Comparison of ENCODE assay signal across 8 cellular contexts in the genomic region with DNA sequence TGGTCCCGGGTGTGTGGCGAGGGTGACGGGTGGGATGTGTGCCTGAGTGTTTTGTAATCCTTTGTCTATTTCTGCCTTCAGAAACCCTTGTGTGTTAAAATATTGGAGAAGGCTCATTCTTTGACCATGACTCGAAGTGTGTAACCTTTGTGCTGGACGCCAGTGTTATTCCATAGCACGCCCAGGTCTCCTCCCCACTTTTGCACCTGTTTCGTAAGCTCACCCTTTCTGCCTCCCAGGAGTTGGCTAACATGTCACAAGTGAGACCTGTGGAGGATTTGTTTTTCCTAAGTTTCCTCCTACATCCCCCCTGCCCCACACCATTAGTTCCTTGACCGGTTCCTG. TPM values are rescaled to one million over a fixed set of nuclear protein-coding genes. Genes with fewer than 3 reads are reported as not detected.
A peak's percentile ranks its signal among the peaks of the same experiment; 100 is the strongest.
DNase-seq lines count a peak whose midpoint lies in the region; ATAC-seq and TF ChIP-seq lines count a peak whose summit lies in the region.

No MANE protein-coding gene starts in this region.

- ATAC-seq in HG03039 (IDR thresholded peaks at IDR 0.05; ENCODE audit: unreplicated experiment) (peak; percentile 6), Panc1 (peak; percentile 50)

- peak overlapping the region; percentile 100 for H3K4me3 Mint-ChIP-seq in mesothelial cell of epicardium

- peak overlapping the region; percentile 64 for H3K4me3 ChIP-seq in A673 (ENCODE audit: low read depth, low read length, poor library complexity, severe bottlenecking)
- peak overlapping the region; percentile 83 for H3K4me3 ChIP-seq in GM12864 (ENCODE audit: low read depth, low read length)
- peak overlapping the region; percentile 72 to 84 for H3K4me3 ChIP-seq in Panc1 (ENCODE audit: low read depth in 2 of 2, low read length in 2 of 2)
- H3K4me3 ChIP-seq in effector memory CD4-positive, alpha-beta T cell (ENCODE audit: insufficient read depth, low read depth, low read length, poor library complexity, severe bottlenecking) = peak overlapping the region; percentile 91
- peak overlapping the region; percentile 77 to 80 for H3K4me3 ChIP-seq in uterus

- POLR2A ChIA-PET in A673 (lab: Charles Lee; ENCODE audit: low non-redundant PET) = interaction anchor here (0.6 to 1.1 kb wide), 3 partner anchors 14 to 50 kb away, joined by 3 to 10 read pairs (median 4); a partner anchor contains a TSS
- POLR2A ChIA-PET in Panc1 (lab: Charles Lee) = interaction anchor here (0.6 to 2.2 kb wide), 5 partner anchors 13 to 447 kb away, joined by 3 to 19 read pairs (median 4); a partner anchor contains a TSS

- H3K9me3 ChIP-seq in A673 (ENCODE audit: low read depth, low read length, poor library complexity, severe bottlenecking) = no peaks in the 10 kb centered on the region
- no peaks in the 10 kb centered on the region for H3K9me3 ChIP-seq in Panc1 (ENCODE audit: control insufficient read depth, insufficient read depth, low read depth, low read length)
- H3K9me3 ChIP-seq in effector memory CD4-positive, alpha-beta T cell (ENCODE audit: control insufficient read depth, low read length) = no peaks in the 10 kb centered on the region
- no peaks in the 10 kb centered on the region for H3K9me3 ChIP-seq in uterus

- no peaks in the 10 kb centered on the region for H3K27me3 ChIP-seq in A673 (replicated peaks; ENCODE audit: insufficient read depth, low read depth, low read length, poor library complexity)
- H3K27me3 ChIP-seq in Panc1 (ENCODE audit: control insufficient read depth, insufficient read depth, low read length) = no peaks in the 10 kb centered on the region
- no peaks in the 10 kb centered on the region for H3K27me3 ChIP-seq in effector memory CD4-positive, alpha-beta T cell (replicated peaks; ENCODE audit: control insufficient read depth, insufficient read depth, low read length, poor library complexity, severe bottlenecking)
- no peaks in the 10 kb centered on the region for H3K27me3 ChIP-seq in uterus

- BruUV-seq in A673 (replicated peaks; lab: Mats Ljungman, UMichigan) (TSS peak; percentile 90), Panc1 (replicated peaks; lab: Mats Ljungman, UMichigan) (TSS peak; percentile 96)

- TF ChIP-seq CTCF in A673 (conservative IDR thresholded peaks at IDR 0.05; ENCODE audit: low read depth, low read length) = no peak
- no peak for TF ChIP-seq CTCF in GM12864 (IDR thresholded peaks at IDR 0.05; ENCODE audit: low read depth, low read length, missing control alignments)
- no peak for TF ChIP-seq CTCF in Panc1 (IDR thresholded peaks at IDR 0.05)
- no peak for TF ChIP-seq CTCF in mesothelial cell of epicardium (IDR thresholded peaks at IDR 0.05; ENCODE audit: unreplicated experiment)
- no peak for TF ChIP-seq CTCF in uterus (IDR thresholded peaks at IDR 0.05)

- intact Hi-C loops in A673 (cut with micrococcal nuclease; ENCODE audit: unreplicated experiment) = no loop called here
- intact Hi-C loops in Panc1 (cut with micrococcal nuclease; ENCODE audit: unreplicated experiment) = no loop called here
- intact Hi-C loops in uterus (cut with DNase I; ENCODE audit: low total_unique reads) = no loop called here

- no peak for TF ChIP-seq POLR2A in uterus (IDR thresholded peaks at IDR 0.05)

- peaks cover 11% of the 10 kb centered on the region for H3K36me3 Mint-ChIP-seq in mesothelial cell of epicardium

- H3K4me1 ChIP-seq in A673 (ENCODE audit: insufficient read depth, low read length, poor library complexity, severe bottlenecking) (peaks cover 18% of the 10 kb centered on the region), Panc1 (ENCODE audit: control insufficient read depth, insufficient read depth, low read length) (peaks cover 36% of the 10 kb centered on the region), uterus (peaks cover 5 to 12% of the 10 kb centered on the region in 2 donors)
- H3K4me1 ChIP-seq in effector memory CD4-positive, alpha-beta T cell (ENCODE audit: control insufficient read depth, insufficient read depth, low read length, poor library complexity, severe bottlenecking) = peaks cover 31% of the 10 kb centered on the region

- CTCF ChIA-PET in A673 (lab: Charles Lee) = interaction anchor here (2.3 kb wide), 1 partner anchor 42 kb away, joined by 9 read pairs; a partner anchor contains a TSS
- CTCF ChIA-PET in Panc1 (lab: Charles Lee) = interaction anchor here (1.7 kb wide), 1 partner anchor 42 kb away, joined by 6 read pairs; a partner anchor contains a TSS

- H3K36me3 ChIP-seq in A673 (ENCODE audit: insufficient read depth, low read length, poor library complexity, severe bottlenecking) (peaks cover 51% of the 10 kb centered on the region), Panc1 (ENCODE audit: control insufficient read depth, insufficient read depth, low read length) (peaks cover 36% of the 10 kb centered on the region), uterus (no peaks in the 10 kb centered on the region)
- peaks cover 13% of the 10 kb centered on the region for H3K36me3 ChIP-seq in effector memory CD4-positive, alpha-beta T cell (ENCODE audit: control insufficient read depth, insufficient read depth, low read length)

- no peaks in the 10 kb centered on the region for H3K27me3 Mint-ChIP-seq in mesothelial cell of epicardium (ENCODE audit: low read depth)

- in situ Hi-C loops in Panc1 (cut with HindIII; ENCODE audit: low pct_unique_long_range_greater_than_20kb, low sequenced_read_pairs) = no loop called here

- H3K27ac ChIP-seq in A673 (ENCODE audit: low read depth, low read length, poor library complexity, severe bottlenecking) (peak overlapping the region; percentile 92), Panc1 (ENCODE audit: low read length) (peak overlapping the region; percentile 97), uterus (peak overlapping the region; percentile 91 to 94)
- H3K27ac ChIP-seq in effector memory CD4-positive, alpha-beta T cell (ENCODE audit: insufficient read depth, low read length, poor library complexity, severe bottlenecking) = peak overlapping the region; percentile 97

- H3K27ac Mint-ChIP-seq in mesothelial cell of epicardium = peak overlapping the region; percentile 99

- no peak for DNase-seq in A673 (ENCODE audit: low spot score)
- DNase-seq in GM12864 (ENCODE audit: low read depth) = no peak
- no peak for DNase-seq in Panc1 (ENCODE audit: low read depth, low spot score)
- DNase-seq in effector memory CD4-positive, alpha-beta T cell = no peak
- no peak for DNase-seq in mesothelial cell of epicardium (ENCODE audit: low spot score in 2 of 2, unreplicated experiment in 2 of 2)
- DNase-seq in uterus = peak in 1 of 2 donors; percentile 68
- DNase-seq in MV-4-11 (lab: John Stamatoyannopoulos, UW) = no peak

- no peaks in the 10 kb centered on the region for H3K9me3 Mint-ChIP-seq in mesothelial cell of epicardium

- peaks cover 48% of the 10 kb centered on the region for H3K4me1 Mint-ChIP-seq in mesothelial cell of epicardium

RNA-seq across cellular contexts. Expression of a gene that starts 0.4 kb away (rescaled TPM):
- total RNA-seq in A673 (2021) (24.3 and 26.2 TPM in 2 replicates), Panc1 (2021; ENCODE audit: unreplicated experiment) (31.0 TPM), mesothelial cell of epicardium (29.0 to 37.7 TPM (median 34.5 TPM) in 3 replicates), uterus (10 to 100 TPM; 13.3 to 57.2 (median 32.1) TPM)
- 16.5 TPM for polyA plus RNA-seq in Panc1 (2012; ENCODE audit: insufficient read length)

RNA-seq across cellular contexts. Expression of a gene that starts 0.6 kb away (rescaled TPM):
- total RNA-seq in A673 (2021) = 222 and 275 TPM in 2 replicates
- 165 TPM for total RNA-seq in Panc1 (2021; ENCODE audit: unreplicated experiment)
- 79.9 TPM for polyA plus RNA-seq in Panc1 (2012; ENCODE audit: insufficient read length)
- 155 to 166 TPM (median 155 TPM) in 3 replicates for total RNA-seq in mesothelial cell of epicardium
- total RNA-seq in uterus = 100 to 1,000 TPM in 3 of 4 donors, 10 to 100 TPM in 1; 46.1 to 431 (median 191) TPM

RNA-seq across cellular contexts. Expression of a gene that starts 42.2 kb away (rescaled TPM):
- total RNA-seq in A673 (2021) (63.4 and 67.9 TPM in 2 replicates), Panc1 (2021; ENCODE audit: unreplicated experiment) (52.4 TPM), mesothelial cell of epicardium (54.0 to 58.4 TPM (median 55.5 TPM) in 3 replicates), uterus (10 to 100 TPM; 35.1 to 64.8 (median 56.4) TPM)
- polyA plus RNA-seq in Panc1 (2012; ENCODE audit: insufficient read length) = 53.1 TPM
